Comparison of ENCODE assay signal across 8 cellular contexts in genomic region chr4:139528377-139529005, GRCh38. TPM values are rescaled to one million over a fixed set of nuclear protein-coding genes. Genes with fewer than 3 reads are reported as not detected.
DNase-seq lines count a peak whose midpoint lies in the region; ATAC-seq and TF ChIP-seq lines count a peak whose summit lies in the region.

No MANE protein-coding gene starts in this region.

- peak overlapping the region; percentile 37 for H3K27ac Mint-ChIP-seq in activated CD8-positive, alpha-beta memory T cell treated with anti-CD3 and anti-CD28 coated beads, Interleukin-2, amount 10 ng/mL, durations not matched to agents 7 days and 5 days
- H3K27ac Mint-ChIP-seq in activated T-helper 17 cell treated with anti-CD3 and anti-CD28 coated beads, Interleukin-2, amount 50 U/mL, for 72 hours: peak overlapping the region; percentile 37
- H3K27ac Mint-ChIP-seq in natural killer cell treated with Interleukin-12 subunit alpha and Interleukin-12 subunit beta and Interleukin-15 and Interleukin-18, amount 100 ng/mL, for 72 hours: peak overlapping the region; percentile 72 to 76

- peaks cover 44% of the 10 kb centered on the region for H3K4me1 Mint-ChIP-seq in activated CD8-positive, alpha-beta memory T cell treated with anti-CD3 and anti-CD28 coated beads, Interleukin-2, amount 10 ng/mL, durations not matched to agents 7 days and 5 days
- H3K4me1 Mint-ChIP-seq in activated T-helper 17 cell treated with anti-CD3 and anti-CD28 coated beads, Interleukin-2, amount 50 U/mL, for 72 hours: peaks cover 18% of the 10 kb centered on the region
- peaks cover 35 to 38% of the 10 kb centered on the region in 2 donors for H3K4me1 Mint-ChIP-seq in natural killer cell treated with Interleukin-12 subunit alpha and Interleukin-12 subunit beta and Interleukin-15 and Interleukin-18, amount 100 ng/mL, for 72 hours (ENCODE audit: low read depth in 2 of 2)

- peak; percentile 67 for DNase-seq in activated CD8-positive, alpha-beta memory T cell treated with anti-CD3 and anti-CD28 coated beads, Interleukin-2, amount 10 ng/mL, durations not matched to agents 7 days and 5 days
- no peak for DNase-seq in activated CD8-positive, alpha-beta memory T cell treated with anti-CD3 and anti-CD28 coated beads, Interleukin-2, amount 50 U/mL, for 48 hours
- peak; percentile 77 for DNase-seq in natural killer cell treated with Interleukin-12 subunit alpha and Interleukin-12 subunit beta and Interleukin-15 and Interleukin-18, amount 100 ng/mL, for 72 hours (ENCODE audit: low spot score)
- no peak for DNase-seq in GDM1 (lab: John Stamatoyannopoulos, UW)
- DNase-seq in HEK293T (ENCODE audit: extremely low spot score): no peak
- no peak for DNase-seq in NCI-H510A (lab: John Stamatoyannopoulos, UW)

- H3K27me3 Mint-ChIP-seq in activated CD8-positive, alpha-beta memory T cell treated with anti-CD3 and anti-CD28 coated beads, Interleukin-2, amount 10 ng/mL, durations not matched to agents 7 days and 5 days: no peaks in the 10 kb centered on the region
- no peaks in the 10 kb centered on the region for H3K27me3 Mint-ChIP-seq in activated T-helper 17 cell treated with anti-CD3 and anti-CD28 coated beads, Interleukin-2, amount 50 U/mL, for 72 hours
- H3K27me3 Mint-ChIP-seq in natural killer cell treated with Interleukin-12 subunit alpha and Interleukin-12 subunit beta and Interleukin-15 and Interleukin-18, amount 100 ng/mL, for 72 hours: peaks cover 0 to 3% of the 10 kb centered on the region in 2 donors

- ATAC-seq in activated CD8-positive, alpha-beta memory T cell treated with anti-CD3 and anti-CD28 coated beads, Interleukin-2, amount 10 ng/mL, durations not matched to agents 7 days and 5 days: peak; percentile 78
- peak; percentile 71 for ATAC-seq in HG03095 (IDR thresholded peaks at IDR 0.05; ENCODE audit: unreplicated experiment)
- ATAC-seq in activated T-helper 17 cell treated with anti-CD3 and anti-CD28 coated beads, Interleukin-2, amount 50 U/mL, for 72 hours (replicated peaks): peak; percentile 23
- ATAC-seq in natural killer cell treated with Interleukin-12 subunit alpha and Interleukin-12 subunit beta and Interleukin-15 and Interleukin-18, amount 100 ng/mL, for 72 hours: peak; percentile 96 to 97

- H3K4me3 Mint-ChIP-seq in activated CD8-positive, alpha-beta memory T cell treated with anti-CD3 and anti-CD28 coated beads, Interleukin-2, amount 10 ng/mL, durations not matched to agents 7 days and 5 days: no peak overlapping the region
- H3K4me3 Mint-ChIP-seq in activated T-helper 17 cell treated with anti-CD3 and anti-CD28 coated beads, Interleukin-2, amount 50 U/mL, for 72 hours: no peak overlapping the region
- peak overlapping the region; percentile 56 for H3K4me3 Mint-ChIP-seq in natural killer cell treated with Interleukin-12 subunit alpha and Interleukin-12 subunit beta and Interleukin-15 and Interleukin-18, amount 100 ng/mL, for 72 hours

- no peaks in the 10 kb centered on the region for H3K9me3 Mint-ChIP-seq in activated CD8-positive, alpha-beta memory T cell treated with anti-CD3 and anti-CD28 coated beads, Interleukin-2, amount 10 ng/mL, durations not matched to agents 7 days and 5 days (ENCODE audit: low read depth)
- H3K9me3 Mint-ChIP-seq in activated T-helper 17 cell treated with anti-CD3 and anti-CD28 coated beads, Interleukin-2, amount 50 U/mL, for 72 hours: no peaks in the 10 kb centered on the region
- no peaks in the 10 kb centered on the region for H3K9me3 Mint-ChIP-seq in natural killer cell treated with Interleukin-12 subunit alpha and Interleukin-12 subunit beta and Interleukin-15 and Interleukin-18, amount 100 ng/mL, for 72 hours

- CTCF ChIA-PET in activated CD8-positive, alpha-beta memory T cell treated with anti-CD3 and anti-CD28 coated beads, Interleukin-2, amount 10 ng/mL, durations not matched to agents 7 days and 5 days (lab: Charles Lee): interaction anchor here (1.0 to 5.2 kb wide), 4 partner anchors 24 to 75 kb away, joined by 3 to 22 read pairs (median 4); partner anchors contain the start of gene SETD7
- CTCF ChIA-PET in HEK293T (lab: Yijun Ruan, JAX): interaction anchor here (1.0 kb wide), 1 partner anchor 27 kb away, joined by 3 read pairs; no protein-coding TSS in a partner anchor

- peaks cover 34% of the 10 kb centered on the region for H3K36me3 Mint-ChIP-seq in activated CD8-positive, alpha-beta memory T cell treated with anti-CD3 and anti-CD28 coated beads, Interleukin-2, amount 10 ng/mL, durations not matched to agents 7 days and 5 days
- peaks cover 94% of the 10 kb centered on the region for H3K36me3 Mint-ChIP-seq in activated T-helper 17 cell treated with anti-CD3 and anti-CD28 coated beads, Interleukin-2, amount 50 U/mL, for 72 hours (ENCODE audit: low read depth)
- no peaks in the 10 kb centered on the region for H3K36me3 Mint-ChIP-seq in natural killer cell treated with Interleukin-12 subunit alpha and Interleukin-12 subunit beta and Interleukin-15 and Interleukin-18, amount 100 ng/mL, for 72 hours

- POLR2A ChIA-PET in HEK293T (lab: Yijun Ruan, JAX): interaction anchor here (1.9 kb wide), 1 partner anchor 27 kb away, joined by 6 read pairs; the partner anchor contains the start of gene SETD7

TF ChIP-seq in HEK293T, 16 proteins besides CTCF, POLR2A, EP300 and RAD21:
- no peak for TF ChIP-seq CTBP1 (IDR thresholded peaks at IDR 0.05; ENCODE audit: borderline replicate concordance)
- TF ChIP-seq ZNF384 (IDR thresholded peaks at IDR 0.05): no peak
- TF ChIP-seq SP1 (IDR thresholded peaks at IDR 0.05): no peak
- no peak for TF ChIP-seq FOXA1 (IDR thresholded peaks at IDR 0.05)
- TF ChIP-seq LEF1 (IDR thresholded peaks at IDR 0.05; ENCODE audit: borderline replicate concordance): no peak
- TF ChIP-seq FOXM1 (IDR thresholded peaks at IDR 0.05; ENCODE audit: borderline replicate concordance): no peak
- no peak for TF ChIP-seq FOXK2 (IDR thresholded peaks at IDR 0.05)
- no peak for TF ChIP-seq TARDBP (IDR thresholded peaks at IDR 0.05)
- no peak for TF ChIP-seq HDGF (IDR thresholded peaks at IDR 0.05; ENCODE audit: borderline replicate concordance)
- no peak for TF ChIP-seq BHLHE40 (IDR thresholded peaks at IDR 0.05; ENCODE audit: borderline replicate concordance)
- no peak for TF ChIP-seq NFRKB (IDR thresholded peaks at IDR 0.05)
- no peak for TF ChIP-seq L3MBTL2 (conservative IDR thresholded peaks at IDR 0.05)
- TF ChIP-seq ELF4 (IDR thresholded peaks at IDR 0.05): no peak
- no peak for TF ChIP-seq ARNT (IDR thresholded peaks at IDR 0.05)
- TF ChIP-seq SUZ12 (IDR thresholded peaks at IDR 0.05): no peak
- TF ChIP-seq, protein P1, sequence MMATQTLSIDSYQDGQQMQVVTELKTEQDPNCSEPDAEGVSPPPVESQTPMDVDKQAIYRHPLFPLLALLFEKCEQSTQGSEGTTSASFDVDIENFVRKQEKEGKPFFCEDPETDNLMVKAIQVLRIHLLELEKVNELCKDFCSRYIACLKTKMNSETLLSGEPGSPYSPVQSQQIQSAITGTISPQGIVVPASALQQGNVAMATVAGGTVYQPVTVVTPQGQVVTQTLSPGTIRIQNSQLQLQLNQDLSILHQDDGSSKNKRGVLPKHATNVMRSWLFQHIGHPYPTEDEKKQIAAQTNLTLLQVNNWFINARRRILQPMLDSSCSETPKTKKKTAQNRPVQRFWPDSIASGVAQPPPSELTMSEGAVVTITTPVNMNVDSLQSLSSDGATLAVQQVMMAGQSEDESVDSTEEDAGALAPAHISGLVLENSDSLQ (IDR thresholded peaks at IDR 0.05): no peak
TF ChIP-seq in HEK293T: peak in this region for 0.

RNA-seq across cellular contexts. Expression of gene SETD7, which starts 27.5 kb away (rescaled TPM):
- 10 to 100 TPM; 10.8 to 13.8 TPM for total RNA-seq in activated CD8-positive, alpha-beta memory T cell treated with anti-CD3 and anti-CD28 coated beads, Interleukin-2, amount 10 ng/mL, durations not matched to agents 7 days and 5 days
- 10 to 100 TPM; 18.0 to 22.7 TPM for total RNA-seq in activated T-helper 17 cell treated with anti-CD3 and anti-CD28 coated beads, Interleukin-2, amount 50 U/mL, for 72 hours
- 10 to 100 TPM in 1 of 2 donors, 1 to 10 TPM in 1; 5.7 to 10.1 TPM for total RNA-seq in natural killer cell treated with Interleukin-12 subunit alpha and Interleukin-12 subunit beta and Interleukin-15 and Interleukin-18, amount 100 ng/mL, for 72 hours

Comparison
In these comparisons a context has a peak if more than half of its experiments do, and no peak if none do; other contexts are left out.
1. DNase-seq: peak in activated CD8-positive, alpha-beta memory T cell treated with anti-CD3 and anti-CD28 coated beads, Interleukin-2, amount 10 ng/mL, durations not matched to agents 7 days and 5 days (single experiment) and natural killer cell treated with Interleukin-12 subunit alpha and Interleukin-12 subunit beta and Interleukin-15 and Interleukin-18, amount 100 ng/mL, for 72 hours (single experiment); none in activated CD8-positive, alpha-beta memory T cell treated with anti-CD3 and anti-CD28 coated beads, Interleukin-2, amount 50 U/mL, for 48 hours (single experiment), GDM1 (single experiment), HEK293T (single experiment) and NCI-H510A (single experiment).
2. ATAC-seq: peak in every context shown above with its lines; median percentile 96 in natural killer cell treated with Interleukin-12 subunit alpha and Interleukin-12 subunit beta and Interleukin-15 and Interleukin-18, amount 100 ng/mL, for 72 hours; 78 in activated CD8-positive, alpha-beta memory T cell treated with anti-CD3 and anti-CD28 coated beads, Interleukin-2, amount 10 ng/mL, durations not matched to agents 7 days and 5 days; 71 in HG03095; 23 in activated T-helper 17 cell treated with anti-CD3 and anti-CD28 coated beads, Interleukin-2, amount 50 U/mL, for 72 hours.
3. Peak in every context shown above with its lines, with median percentiles within 50 percentile points of each other: H3K27ac Mint-ChIP-seq.